26 cellular contexts compared by ENCODE assay signal in the genomic region with DNA sequence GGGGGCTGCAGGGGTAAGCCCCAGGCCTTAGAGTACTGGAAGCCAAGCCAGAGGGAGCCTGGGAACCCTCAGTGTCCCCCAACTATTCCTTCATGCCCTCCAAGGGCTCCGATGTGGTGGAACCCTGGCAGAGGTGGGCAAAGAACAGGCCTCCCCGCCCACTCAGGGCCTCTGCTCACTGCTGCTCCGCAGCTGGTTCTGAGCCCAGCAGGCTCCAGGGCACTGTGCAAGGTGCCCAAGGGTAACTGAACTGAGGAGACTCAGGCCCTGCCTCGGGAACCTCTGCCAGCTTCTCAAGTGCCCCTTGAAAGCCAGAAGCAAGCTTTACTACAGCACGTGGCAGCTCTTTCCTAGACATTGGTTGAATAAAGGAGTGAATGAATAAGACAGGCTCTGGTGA. TPM values are rescaled to one million over a fixed set of nuclear protein-coding genes. Genes with fewer than 3 reads are reported as not detected.
"Had no signal": no experiment of that assay in that cellular context is flagged by ENCODE, and none has a peak within 500 bp of the region (broad histone marks: within the 10 kb centered on the region; RNA-seq: fewer than 3 reads in every experiment).

No MANE protein-coding gene starts in this region.

- H3K27me3 ChIP-seq: adrenal gland, ascending aorta, neural progenitor cell, transverse colon, uterus had no signal

- DNase-seq: activated CD4-positive, alpha-beta memory T cell treated with anti-CD3 and anti-CD28 coated beads, Interleukin-2, amount 10 ng/mL, durations not matched to agents 7 days and 5 days; activated CD4-positive, alpha-beta T cell treated with anti-CD3 and anti-CD28 coated beads, Interleukin-2, amount 10 ng/mL, durations not matched to agents 24 days and 14 days; activated gamma-delta T cell; activated T-cell treated with anti-CD3 and anti-CD28 coated beads, Interleukin-2, amount 50 U/mL, for 72 hours; adrenal gland; cerebellar nuclear complex; heart left ventricle; islet precursor cell; left colon; naive thymus-derived CD4-positive, alpha-beta T cell; small intestine; stimulated activated CD4-positive, alpha-beta T cell treated with anti-CD3 and anti-CD28 coated beads, Interleukin-2, amount 100 ng/mL, for 24 hours; stimulated activated naive CD8-positive, alpha-beta T cell treated with anti-CD3 and anti-CD28 coated beads, Interleukin-15, amount 100 ng/mL, for 72 hours; T-helper 2 cell; transverse colon; uterus had no signal

- H3K36me3 Mint-ChIP-seq: activated naive CD4-positive, alpha-beta T cell treated with anti-CD3 and anti-CD28 coated beads, Interleukin-2, amount 50 U/mL, for 24 hours; naive thymus-derived CD4-positive, alpha-beta T cell; neural progenitor cell had no signal

- H3K27ac Mint-ChIP-seq: activated CD4-positive, alpha-beta memory T cell treated with anti-CD3 and anti-CD28 coated beads, Interleukin-2, amount 10 ng/mL, durations not matched to agents 7 days and 5 days; activated CD4-positive, alpha-beta T cell treated with anti-CD3 and anti-CD28 coated beads, Interleukin-2, amount 10 ng/mL, durations not matched to agents 24 days and 14 days; neural progenitor cell; stimulated activated effector memory CD8-positive, alpha-beta T cell treated with anti-CD3 and anti-CD28 coated beads, Interleukin-12 subunit alpha, Interleukin-12 subunit beta, amount 100 ng/mL, for 72 hours; stimulated activated naive CD8-positive, alpha-beta T cell treated with anti-CD3 and anti-CD28 coated beads, Interleukin-15, amount 100 ng/mL, for 72 hours had no signal

- H3K4me3 Mint-ChIP-seq: activated CD4-positive, alpha-beta memory T cell treated with anti-CD3 and anti-CD28 coated beads, Interleukin-2, amount 10 ng/mL, durations not matched to agents 7 days and 5 days; activated CD4-positive, alpha-beta T cell treated with anti-CD3 and anti-CD28 coated beads, Interleukin-2, amount 10 ng/mL, durations not matched to agents 24 days and 14 days; activated naive CD4-positive, alpha-beta T cell treated with anti-CD3 and anti-CD28 coated beads, Interleukin-2, amount 50 U/mL, for 24 hours; activated T-cell treated with anti-CD3 and anti-CD28 coated beads, Interleukin-2, amount 50 U/mL, for 72 hours; stimulated activated effector memory CD8-positive, alpha-beta T cell treated with anti-CD3 and anti-CD28 coated beads, Interleukin-12 subunit alpha, Interleukin-12 subunit beta, amount 100 ng/mL, for 72 hours; stimulated activated naive CD8-positive, alpha-beta T cell treated with anti-CD3 and anti-CD28 coated beads, Interleukin-15, amount 100 ng/mL, for 72 hours had no signal

- H3K36me3 ChIP-seq: adrenal gland, ascending aorta, heart left ventricle, neural progenitor cell, transverse colon, uterus had no signal

- H3K27ac ChIP-seq: adrenal gland, ascending aorta, coronary artery, epithelial cell of prostate, heart left ventricle, neural progenitor cell, transverse colon, uterus, VCaP had no signal

- H3K4me3 ChIP-seq: adrenal gland, ascending aorta, coronary artery, heart left ventricle, neural progenitor cell, transverse colon, uterus had no signal

- H3K9me3 ChIP-seq: adrenal gland, ascending aorta, transverse colon, uterus had no signal

- ATAC-seq: activated CD4-positive, CD25-positive, alpha-beta regulatory T cell treated with anti-CD3 and anti-CD28 coated beads, Interleukin-2, amount 50 U/mL, for 24 hours; left colon; naive thymus-derived CD4-positive, alpha-beta T cell; sciatic nerve; stimulated activated effector memory CD8-positive, alpha-beta T cell treated with anti-CD3 and anti-CD28 coated beads, Interleukin-12 subunit alpha, Interleukin-12 subunit beta, amount 100 ng/mL, for 72 hours had no signal

- H3K4me1 ChIP-seq: adrenal gland, ascending aorta, neural progenitor cell, uterus had no signal

- H3K9me3 Mint-ChIP-seq: activated CD4-positive, alpha-beta memory T cell treated with anti-CD3 and anti-CD28 coated beads, Interleukin-2, amount 10 ng/mL, durations not matched to agents 7 days and 5 days; activated CD4-positive, alpha-beta T cell treated with anti-CD3 and anti-CD28 coated beads, Interleukin-2, amount 10 ng/mL, durations not matched to agents 24 days and 14 days; activated naive CD4-positive, alpha-beta T cell treated with anti-CD3 and anti-CD28 coated beads, Interleukin-2, amount 50 U/mL, for 24 hours; activated T-cell treated with anti-CD3 and anti-CD28 coated beads, Interleukin-2, amount 50 U/mL, for 72 hours; naive thymus-derived CD4-positive, alpha-beta T cell; neural progenitor cell; stimulated activated effector memory CD8-positive, alpha-beta T cell treated with anti-CD3 and anti-CD28 coated beads, Interleukin-12 subunit alpha, Interleukin-12 subunit beta, amount 100 ng/mL, for 72 hours; stimulated activated naive CD8-positive, alpha-beta T cell treated with anti-CD3 and anti-CD28 coated beads, Interleukin-15, amount 100 ng/mL, for 72 hours had no signal

- H3K27me3 Mint-ChIP-seq: activated naive CD4-positive, alpha-beta T cell treated with anti-CD3 and anti-CD28 coated beads, Interleukin-2, amount 50 U/mL, for 24 hours had no signal

RNA-seq across cellular contexts. Expression of gene TOX2, which starts 54.8 kb away (rescaled TPM):
- total RNA-seq: renal cortical epithelial cell had no signal
